Comparison of ENCODE assay signal across 15 cellular contexts in the genomic region with DNA sequence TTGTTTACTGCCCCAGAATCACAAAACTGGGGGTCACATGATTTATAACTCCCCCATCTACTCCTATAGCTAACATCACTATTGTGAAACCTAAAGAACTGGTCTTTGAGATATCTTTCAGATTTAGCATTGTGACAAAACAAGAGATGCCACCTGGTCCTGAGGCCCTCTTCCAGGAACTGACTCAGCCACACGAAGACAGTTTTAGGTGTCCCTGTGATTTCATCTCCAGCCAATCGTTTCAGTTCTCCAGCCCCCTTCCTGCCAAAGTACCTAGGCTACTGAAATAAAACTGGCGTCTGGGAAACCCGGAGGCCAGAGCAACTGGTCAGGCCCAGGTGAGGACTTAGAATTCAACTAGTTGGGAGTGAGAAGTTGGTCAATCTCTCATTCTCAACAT. TPM values are rescaled to one million over a fixed set of nuclear protein-coding genes. Genes with fewer than 3 reads are reported as not detected.
A peak's percentile ranks its signal among the peaks of the same experiment; 100 is the strongest.
DNase-seq lines count a peak whose midpoint lies in the region; ATAC-seq and TF ChIP-seq lines count a peak whose summit lies in the region.
"Had no signal": no experiment of that assay in that cellular context is flagged by ENCODE, and none has a peak within 500 bp of the region (broad histone marks: within the 10 kb centered on the region; RNA-seq: fewer than 3 reads in every experiment).

No MANE protein-coding gene starts in this region.

- no peak overlapping the region for H3K4me3 ChIP-seq in Loucy (ENCODE audit: low read length, poor library complexity, severe bottlenecking)
- H3K4me3 ChIP-seq: HAP-1 had no signal

- no peaks in the 10 kb centered on the region for H3K9me2 ChIP-seq in Loucy (replicated peaks; ENCODE audit: low read depth, low read length)

- no peaks in the 10 kb centered on the region for H3K36me3 ChIP-seq in Loucy (ENCODE audit: insufficient read depth, low read length)
- H3K36me3 ChIP-seq: HAP-1 had no signal

- H3K79me2 ChIP-seq in Loucy (ENCODE audit: insufficient read depth, low read length) = no peaks in the 10 kb centered on the region

- H3F3A ChIP-seq in Loucy (ENCODE audit: low read depth) = no peaks in the 10 kb centered on the region

- peaks cover 4% of the 10 kb centered on the region for H3K36me3 Mint-ChIP-seq in activated CD8-positive, alpha-beta T cell treated with anti-CD3 and anti-CD28 coated beads, Interleukin-2, amount 10 ng/mL, durations not matched to agents 7 days and 5 days (ENCODE audit: low read depth)
- peaks cover 7% of the 10 kb centered on the region for H3K36me3 Mint-ChIP-seq in activated CD8-positive, alpha-beta T cell treated with anti-CD3 and anti-CD28 coated beads for 36 hours (ENCODE audit: low read depth)
- peaks cover 3% of the 10 kb centered on the region for H3K36me3 Mint-ChIP-seq in activated CD4-positive, alpha-beta memory T cell treated with anti-CD3 and anti-CD28 coated beads for 36 hours

- peaks cover 40% of the 10 kb centered on the region for H3K4me1 Mint-ChIP-seq in activated CD8-positive, alpha-beta T cell treated with anti-CD3 and anti-CD28 coated beads, Interleukin-2, amount 10 ng/mL, durations not matched to agents 7 days and 5 days (ENCODE audit: low read depth)
- H3K4me1 Mint-ChIP-seq in activated CD8-positive, alpha-beta T cell treated with anti-CD3 and anti-CD28 coated beads for 36 hours (ENCODE audit: low read depth) = peaks cover 6% of the 10 kb centered on the region
- H3K4me1 Mint-ChIP-seq in activated CD4-positive, alpha-beta memory T cell treated with anti-CD3 and anti-CD28 coated beads for 36 hours (ENCODE audit: low read depth) = peaks cover 15% of the 10 kb centered on the region
- H3K4me1 Mint-ChIP-seq: B cell had no signal

- H4K20me1 ChIP-seq in Loucy (ENCODE audit: insufficient read depth, low read length, poor library complexity, severe bottlenecking) = no peaks in the 10 kb centered on the region

- H3K27me3 ChIP-seq in Loucy (ENCODE audit: insufficient read depth, low read length, poor library complexity, severe bottlenecking) = no peaks in the 10 kb centered on the region

- no peak overlapping the region for H3K9ac ChIP-seq in Loucy (ENCODE audit: low read depth, low read length, poor library complexity, severe bottlenecking)

- peak overlapping the region; percentile 12 for H3K4me2 ChIP-seq in Loucy (ENCODE audit: low read depth, low read length, poor library complexity, severe bottlenecking)

- H3K9me3 ChIP-seq in Loucy (ENCODE audit: insufficient read depth, low read depth, low read length) = no peaks in the 10 kb centered on the region
- H3K9me3 ChIP-seq: HAP-1 had no signal

- H3K9me3 Mint-ChIP-seq in activated CD8-positive, alpha-beta T cell treated with anti-CD3 and anti-CD28 coated beads, Interleukin-2, amount 10 ng/mL, durations not matched to agents 7 days and 5 days (ENCODE audit: insufficient read depth) = no peaks in the 10 kb centered on the region
- no peaks in the 10 kb centered on the region for H3K9me3 Mint-ChIP-seq in activated CD8-positive, alpha-beta T cell treated with anti-CD3 and anti-CD28 coated beads for 36 hours
- H3K9me3 Mint-ChIP-seq in activated CD4-positive, alpha-beta memory T cell treated with anti-CD3 and anti-CD28 coated beads for 36 hours = no peaks in the 10 kb centered on the region
- H3K9me3 Mint-ChIP-seq: CD4-positive, alpha-beta T cell had no signal

- no peak for ATAC-seq in activated CD8-positive, alpha-beta T cell treated with anti-CD3 and anti-CD28 coated beads, Interleukin-2, amount 10 ng/mL, durations not matched to agents 7 days and 5 days
- ATAC-seq in activated CD8-positive, alpha-beta T cell treated with anti-CD3 and anti-CD28 coated beads for 36 hours = no peak
- ATAC-seq in GM21381 (IDR thresholded peaks at IDR 0.05; ENCODE audit: unreplicated experiment) = no peak

- intact Hi-C loops in activated CD8-positive, alpha-beta T cell treated with anti-CD3 and anti-CD28 coated beads for 36 hours (cut with micrococcal nuclease) = no loop called here
- intact Hi-C loops in activated CD4-positive, alpha-beta memory T cell treated with anti-CD3 and anti-CD28 coated beads for 36 hours (cut with micrococcal nuclease) = no loop called here

- H2AFZ ChIP-seq in Loucy (ENCODE audit: low read length) = no peak overlapping the region

- no peaks in the 10 kb centered on the region for H3K27me3 Mint-ChIP-seq in activated CD8-positive, alpha-beta T cell treated with anti-CD3 and anti-CD28 coated beads, Interleukin-2, amount 10 ng/mL, durations not matched to agents 7 days and 5 days (ENCODE audit: low read depth)
- no peaks in the 10 kb centered on the region for H3K27me3 Mint-ChIP-seq in activated CD8-positive, alpha-beta T cell treated with anti-CD3 and anti-CD28 coated beads for 36 hours
- no peaks in the 10 kb centered on the region for H3K27me3 Mint-ChIP-seq in activated CD4-positive, alpha-beta memory T cell treated with anti-CD3 and anti-CD28 coated beads for 36 hours
- H3K27me3 Mint-ChIP-seq: B cell; CD4-positive, alpha-beta T cell had no signal

- DNase-seq in activated CD8-positive, alpha-beta T cell treated with anti-CD3 and anti-CD28 coated beads, Interleukin-2, amount 10 ng/mL, durations not matched to agents 7 days and 5 days = no peak
- no peak for DNase-seq in activated CD8-positive, alpha-beta T cell treated with anti-CD3 and anti-CD28 coated beads for 36 hours
- DNase-seq in HT1080 (ENCODE audit: low read depth) = peak; percentile 23
- peak; percentile 18 for DNase-seq in activated CD4-positive, alpha-beta memory T cell treated with anti-CD3 and anti-CD28 coated beads for 36 hours
- no peak for DNase-seq in NCI-H774 (lab: John Stamatoyannopoulos, UW)
- no peak for DNase-seq in DMS53 (lab: John Stamatoyannopoulos, UW)
- DNase-seq: C1 segment of cervical spinal cord; Calu3; CD4-positive, alpha-beta T cell; DMS79 treated with DMSO at 0.1 percent for 48 hours; EL had no signal

- peaks cover 29% of the 10 kb centered on the region for H3K4me1 ChIP-seq in Loucy (ENCODE audit: insufficient read depth, low read length, poor library complexity, severe bottlenecking)
- H3K4me1 ChIP-seq: HAP-1 had no signal

- H3K27ac Mint-ChIP-seq in activated CD8-positive, alpha-beta T cell treated with anti-CD3 and anti-CD28 coated beads, Interleukin-2, amount 10 ng/mL, durations not matched to agents 7 days and 5 days = peak overlapping the region; percentile 59
- H3K27ac Mint-ChIP-seq in activated CD8-positive, alpha-beta T cell treated with anti-CD3 and anti-CD28 coated beads for 36 hours = no peak overlapping the region
- H3K27ac Mint-ChIP-seq in activated CD4-positive, alpha-beta memory T cell treated with anti-CD3 and anti-CD28 coated beads for 36 hours = no peak overlapping the region
- H3K27ac Mint-ChIP-seq: B cell; CD4-positive, alpha-beta T cell had no signal

- POLR2A ChIA-PET in activated CD8-positive, alpha-beta T cell treated with anti-CD3 and anti-CD28 coated beads, Interleukin-2, amount 10 ng/mL, durations not matched to agents 7 days and 5 days (lab: Charles Lee) = no interaction called here
- POLR2A ChIA-PET in activated CD8-positive, alpha-beta T cell treated with anti-CD3 and anti-CD28 coated beads for 36 hours (lab: Charles Lee) = no interaction called here
- POLR2A ChIA-PET in activated CD4-positive, alpha-beta memory T cell treated with anti-CD3 and anti-CD28 coated beads for 36 hours (lab: Charles Lee) = no interaction called here

- no peak overlapping the region for H3K4me3 Mint-ChIP-seq in activated CD8-positive, alpha-beta T cell treated with anti-CD3 and anti-CD28 coated beads, Interleukin-2, amount 10 ng/mL, durations not matched to agents 7 days and 5 days
- no peak overlapping the region for H3K4me3 Mint-ChIP-seq in activated CD8-positive, alpha-beta T cell treated with anti-CD3 and anti-CD28 coated beads for 36 hours
- H3K4me3 Mint-ChIP-seq in activated CD4-positive, alpha-beta memory T cell treated with anti-CD3 and anti-CD28 coated beads for 36 hours = no peak overlapping the region
- H3K4me3 Mint-ChIP-seq: B cell; CD4-positive, alpha-beta T cell had no signal

- TF ChIP-seq CTCF in activated CD8-positive, alpha-beta T cell treated with anti-CD3 and anti-CD28 coated beads for 36 hours (IDR thresholded peaks at IDR 0.05) = no peak
- no peak for TF ChIP-seq CTCF in Loucy (conservative IDR thresholded peaks at IDR 0.05; ENCODE audit: low read length)

- CTCF ChIA-PET in activated CD8-positive, alpha-beta T cell treated with anti-CD3 and anti-CD28 coated beads, Interleukin-2, amount 10 ng/mL, durations not matched to agents 7 days and 5 days (lab: Charles Lee) = interaction anchor here (1.6 to 2.1 kb wide), 2 partner anchors 45 to 82 kb away, joined by 3 to 6 read pairs; no protein-coding TSS in a partner anchor
- CTCF ChIA-PET in activated CD8-positive, alpha-beta T cell treated with anti-CD3 and anti-CD28 coated beads for 36 hours (lab: Charles Lee) = no interaction called here
- CTCF ChIA-PET in activated CD4-positive, alpha-beta memory T cell treated with anti-CD3 and anti-CD28 coated beads for 36 hours (lab: Charles Lee) = no interaction called here

RNA-seq across cellular contexts. Expression of a gene that starts 36.6 kb away (rescaled TPM):
- 1 to 10 TPM; 1.4 to 2.1 TPM for total RNA-seq in activated CD8-positive, alpha-beta T cell treated with anti-CD3 and anti-CD28 coated beads, Interleukin-2, amount 10 ng/mL, durations not matched to agents 7 days and 5 days
- total RNA-seq in activated CD8-positive, alpha-beta T cell treated with anti-CD3 and anti-CD28 coated beads for 36 hours = 1 to 10 TPM; 1.5 TPM
- total RNA-seq in HT1080 (2014; rRNA removed; shearing (Covaris generic)) = 0.21 TPM in 1 of 2 replicates, not detected in the other
- polyA plus RNA-seq in HT1080 (2015; cell fraction: cytosol; rRNA removed) = 0.65 and 0.93 TPM in 2 replicates
- polyA plus RNA-seq in HT1080 (2015; cell fraction: nucleus; rRNA removed) = 2.2 and 2.4 TPM in 2 replicates
- 1 to 10 TPM; 2.2 to 2.3 TPM for total RNA-seq in activated CD4-positive, alpha-beta memory T cell treated with anti-CD3 and anti-CD28 coated beads for 36 hours

Comparison
In these comparisons a context has a peak if more than half of its experiments do, and no peak if none do; other contexts are left out.
1. DNase-seq: peak in HT1080 (single experiment) and activated CD4-positive, alpha-beta memory T cell treated with anti-CD3 and anti-CD28 coated beads for 36 hours (single experiment); none in activated CD8-positive, alpha-beta T cell treated with anti-CD3 and anti-CD28 coated beads, Interleukin-2, amount 10 ng/mL, durations not matched to agents 7 days and 5 days (single experiment), activated CD8-positive, alpha-beta T cell treated with anti-CD3 and anti-CD28 coated beads for 36 hours (single experiment), NCI-H774 (single experiment) and DMS53 (single experiment).